Comparison of ENCODE assay signal across 9 cellular contexts in genomic region chr1:28078680-28079626, GRCh38. TPM values are rescaled to one million over a fixed set of nuclear protein-coding genes. Genes with fewer than 3 reads are reported as not detected.
DNase-seq lines count a peak whose midpoint lies in the region; ATAC-seq and TF ChIP-seq lines count a peak whose summit lies in the region.
"Had no signal": no experiment of that assay in that cellular context is flagged by ENCODE, and none has a peak within 500 bp of the region (broad histone marks: within the 10 kb centered on the region; RNA-seq: fewer than 3 reads in every experiment).

No MANE protein-coding gene starts in this region.

- peaks cover 79% of the 10 kb centered on the region for H4K20me1 ChIP-seq in smooth muscle cell (ENCODE audit: low read depth)

- peak overlapping the region; percentile 57 to 70 for H3K27ac ChIP-seq in right atrium auricular region
- peak overlapping the region; percentile 59 for H3K27ac ChIP-seq in smooth muscle cell (ENCODE audit: low read depth)
- H3K27ac ChIP-seq: SK-N-MC had no signal

- peaks cover 73% of the 10 kb centered on the region for H3K79me2 ChIP-seq in smooth muscle cell (ENCODE audit: low read depth)

- H3K4me2 ChIP-seq in smooth muscle cell: no peak overlapping the region

- H3K4me1 ChIP-seq in right atrium auricular region (peaks cover 0 to 41% of the 10 kb centered on the region in 2 donors), smooth muscle cell (ENCODE audit: low read depth) (no peaks in the 10 kb centered on the region)

- WGBS in smooth muscle cell (ENCODE audit: low lambda C conversion rate): 90% methylated on average over 8 of the region's 8 CpGs

- no peaks in the 10 kb centered on the region for H3K27me3 ChIP-seq in right atrium auricular region
- H3K27me3 ChIP-seq in smooth muscle cell (ENCODE audit: low read depth): no peaks in the 10 kb centered on the region

- H3K4me3 ChIP-seq in right atrium auricular region (no peak overlapping the region), smooth muscle cell (no peak overlapping the region)
- H3K4me3 ChIP-seq: SK-N-MC had no signal

- ATAC-seq in GM18498 (IDR thresholded peaks at IDR 0.05; ENCODE audit: unreplicated experiment) (no peak), GM21526 (IDR thresholded peaks at IDR 0.05; ENCODE audit: low FRiP score, unreplicated experiment) (no peak), GM19035 (IDR thresholded peaks at IDR 0.05; ENCODE audit: unreplicated experiment) (no peak)

- H2AFZ ChIP-seq in smooth muscle cell (ENCODE audit: low read depth): no peak overlapping the region

- H3K36me3 ChIP-seq in right atrium auricular region (peaks cover 8% of the 10 kb centered on the region), smooth muscle cell (ENCODE audit: low read depth) (no peaks in the 10 kb centered on the region)

- no peak for TF ChIP-seq CTCF in right atrium auricular region (IDR thresholded peaks at IDR 0.05)
- TF ChIP-seq CTCF in smooth muscle cell (IDR thresholded peaks at IDR 0.05; ENCODE audit: borderline replicate concordance, insufficient read depth, poor library complexity, severe bottlenecking): no peak

- H3F3A ChIP-seq in smooth muscle cell (ENCODE audit: low read depth): no peaks in the 10 kb centered on the region

- in situ Hi-C loops in G401 (cut with HindIII; ENCODE audit: low sequenced_read_pairs): no loop called here

- no peak overlapping the region for H3K9ac ChIP-seq in smooth muscle cell (ENCODE audit: low read depth)

- H3K9me3 ChIP-seq in right atrium auricular region: no peaks in the 10 kb centered on the region
- no peaks in the 10 kb centered on the region for H3K9me3 ChIP-seq in smooth muscle cell (replicated peaks; ENCODE audit: low read depth)

- DNase-seq in HS-5 (ENCODE audit: low read depth): peak; percentile 43
- DNase-seq in astrocyte of the hippocampus (ENCODE audit: low read depth, low spot score): peak; percentile 85
- no peak for DNase-seq in right atrium auricular region (ENCODE audit: low spot score)
- DNase-seq in smooth muscle cell (lab: John Stamatoyannopoulos, UW; ENCODE audit: unreplicated experiment): no peak
- DNase-seq in G401 (ENCODE audit: low spot score): no peak

RNA-seq across cellular contexts. Expression of gene EYA3, which starts 9.5 kb away (rescaled TPM):
- 10 to 100 TPM; 13.6 to 15.6 TPM for total RNA-seq in right atrium auricular region
- 16.6 and 17.1 TPM in 2 replicates for total RNA-seq in smooth muscle cell
- 3.8 and 4.8 TPM in 2 replicates for polyA plus RNA-seq in smooth muscle cell
- total RNA-seq in G401 (2014; rRNA removed; shearing (Covaris generic)): 11.3 and 15.0 TPM in 2 replicates

Comparison
In these comparisons a context has a peak if more than half of its experiments do, and no peak if none do; other contexts are left out.
1. DNase-seq: peak in HS-5 (single experiment) and astrocyte of the hippocampus (single experiment); none in right atrium auricular region (single experiment), smooth muscle cell (single experiment) and G401 (single experiment).